29 cellular contexts compared by ENCODE assay signal in genomic region chr19:7288131-7288530, GRCh38.
"Had no signal": no experiment of that assay in that cellular context is flagged by ENCODE, and none has a peak within 500 bp of the region (broad histone marks: within the 10 kb centered on the region; RNA-seq: fewer than 3 reads in every experiment).

No MANE protein-coding gene starts in this region.

- DNase-seq: activated CD4-positive, alpha-beta T cell treated with anti-CD3 and anti-CD28 coated beads for 1 hour; activated CD4-positive, alpha-beta T cell treated with anti-CD3 and anti-CD28 coated beads, Interleukin-2, amount 50 U/mL, for 1 hour; activated CD8-positive, alpha-beta T cell treated with anti-CD3 and anti-CD28 coated beads for 36 hours; activated naive CD8-positive, alpha-beta T cell treated with anti-CD3 and anti-CD28 coated beads, Interleukin-2, amount 50 U/mL, for 24 hours; activated T-cell treated with anti-CD3 and anti-CD28 coated beads, Interleukin-2, amount 50 U/mL, for 4 hours; dermis blood vessel endothelial cell; effector CD4-positive, alpha-beta T cell; esophagus squamous epithelium; glutamatergic neuron; hippocampal formation; immature natural killer cell; kidney; lower lobe of right lung; naive thymus-derived CD8-positive, alpha-beta T cell; nucleus accumbens; psoas muscle; spleen; stimulated activated naive CD4-positive, alpha-beta T cell; T-helper 17 cell; upper lobe of right lung had no signal

- H3K4me1 Mint-ChIP-seq: activated naive CD4-positive, alpha-beta T cell treated with anti-CD3 and anti-CD28 coated beads, Interleukin-2, amount 50 U/mL, for 24 hours; central memory CD8-positive, alpha-beta T cell had no signal

- H3K9me3 ChIP-seq: esophagus squamous epithelium, lower lobe of right lung, psoas muscle, right atrium auricular region, spleen, thoracic aorta, upper lobe of right lung had no signal

- FAIRE-seq: frontal cortex had no signal

- H3K36me3 ChIP-seq: esophagus squamous epithelium, lower lobe of right lung, right atrium auricular region, thoracic aorta, upper lobe of right lung had no signal

- H3K4me3 ChIP-seq: esophagus squamous epithelium, lower lobe of right lung, psoas muscle, right atrium auricular region, upper lobe of right lung had no signal

- H3K36me3 Mint-ChIP-seq: activated naive CD4-positive, alpha-beta T cell treated with anti-CD3 and anti-CD28 coated beads, Interleukin-2, amount 50 U/mL, for 24 hours; immature natural killer cell; naive thymus-derived CD8-positive, alpha-beta T cell; WTC11 had no signal

- H2AFZ ChIP-seq: parathyroid adenoma had no signal

- H3K27me3 ChIP-seq: right atrium auricular region, upper lobe of right lung had no signal

- H3K27ac ChIP-seq: esophagus squamous epithelium, lower lobe of right lung, parathyroid adenoma, upper lobe of right lung had no signal

- ATAC-seq: activated CD8-positive, alpha-beta T cell treated with anti-CD3 and anti-CD28 coated beads for 36 hours; activated naive CD8-positive, alpha-beta T cell treated with anti-CD3 and anti-CD28 coated beads, Interleukin-2, amount 50 U/mL, for 24 hours; activated T-cell treated with anti-CD3 and anti-CD28 coated beads, Interleukin-2, amount 50 U/mL, for 4 hours; lower lobe of right lung; naive thymus-derived CD8-positive, alpha-beta T cell; psoas muscle; T-helper 17 cell; upper lobe of right lung; WTC11 had no signal

- H3K27ac Mint-ChIP-seq: activated CD8-positive, alpha-beta T cell treated with anti-CD3 and anti-CD28 coated beads for 36 hours; activated naive CD4-positive, alpha-beta T cell treated with anti-CD3 and anti-CD28 coated beads, Interleukin-2, amount 50 U/mL, for 24 hours; activated naive CD8-positive, alpha-beta T cell treated with anti-CD3 and anti-CD28 coated beads, Interleukin-2, amount 50 U/mL, for 24 hours; activated T-helper 2 cell treated with anti-CD3 and anti-CD28 coated beads, Interferon-gamma antibody, Interleukin-2, Interleukin-4, amounts not matched to agents 10 μg/mL and 5 μg/mL and 100 μg/mL, durations not matched to agents 14 hours and 24 hours and 36 hours; naive thymus-derived CD8-positive, alpha-beta T cell; T-helper 17 cell had no signal

- H3K4me3 Mint-ChIP-seq: activated CD8-positive, alpha-beta T cell treated with anti-CD3 and anti-CD28 coated beads for 36 hours; activated naive CD4-positive, alpha-beta T cell treated with anti-CD3 and anti-CD28 coated beads, Interleukin-2, amount 50 U/mL, for 24 hours; activated naive CD8-positive, alpha-beta T cell treated with anti-CD3 and anti-CD28 coated beads, Interleukin-2, amount 50 U/mL, for 24 hours; activated T-cell treated with anti-CD3 and anti-CD28 coated beads, Interleukin-2, amount 50 U/mL, for 4 hours; central memory CD8-positive, alpha-beta T cell; immature natural killer cell; naive thymus-derived CD8-positive, alpha-beta T cell; neural crest cell; T-helper 17 cell; WTC11 had no signal

- H3K9ac ChIP-seq: parathyroid adenoma had no signal

- H3K9me3 Mint-ChIP-seq: activated CD8-positive, alpha-beta T cell treated with anti-CD3 and anti-CD28 coated beads for 36 hours; activated naive CD4-positive, alpha-beta T cell treated with anti-CD3 and anti-CD28 coated beads, Interleukin-2, amount 50 U/mL, for 24 hours; activated naive CD8-positive, alpha-beta T cell treated with anti-CD3 and anti-CD28 coated beads, Interleukin-2, amount 50 U/mL, for 24 hours; activated T-cell treated with anti-CD3 and anti-CD28 coated beads, Interleukin-2, amount 50 U/mL, for 4 hours; activated T-helper 2 cell treated with anti-CD3 and anti-CD28 coated beads, Interferon-gamma antibody, Interleukin-2, Interleukin-4, amounts not matched to agents 10 μg/mL and 5 μg/mL and 100 μg/mL, durations not matched to agents 14 hours and 24 hours and 36 hours; central memory CD8-positive, alpha-beta T cell; immature natural killer cell; naive thymus-derived CD8-positive, alpha-beta T cell; neural crest cell; WTC11 had no signal
